8 cellular contexts compared by ENCODE assay signal in the genomic region with DNA sequence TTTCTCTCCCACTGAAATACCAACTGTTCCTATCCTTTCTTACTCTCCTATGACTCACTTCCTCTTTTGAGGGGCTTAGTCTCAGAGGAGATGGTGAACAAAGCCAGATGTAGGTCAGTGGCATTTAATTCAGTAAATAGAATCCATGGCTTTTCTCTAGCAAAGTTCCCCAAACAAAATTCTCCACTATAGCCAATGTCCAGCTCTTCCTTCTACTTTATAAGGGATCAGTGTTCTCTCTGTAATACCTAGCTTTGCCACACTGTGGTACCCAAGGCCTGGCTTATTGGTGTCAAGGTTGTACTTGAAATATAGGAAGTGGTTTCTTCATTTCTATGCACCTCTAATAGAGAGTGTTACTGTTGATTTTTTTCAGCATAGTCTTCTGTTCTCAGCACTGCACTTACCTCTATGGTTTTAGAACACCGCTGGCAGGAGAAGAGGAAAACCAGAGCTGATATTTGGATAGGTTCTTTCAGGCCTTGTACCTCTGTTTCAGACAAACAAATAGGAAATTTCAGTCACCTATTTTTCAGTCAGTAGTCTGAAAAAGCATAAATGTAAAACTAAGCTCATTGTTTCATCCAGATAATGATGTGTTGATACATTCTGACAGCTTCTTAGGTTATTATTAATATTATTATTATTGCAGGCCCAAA. TPM values are rescaled to one million over a fixed set of nuclear protein-coding genes. Genes with fewer than 3 reads are reported as not detected.
DNase-seq lines count a peak whose midpoint lies in the region; ATAC-seq, FAIRE-seq and TF ChIP-seq lines count a peak whose summit lies in the region.

No MANE protein-coding gene starts in this region.

- H3K4me3 Mint-ChIP-seq in natural killer cell treated with Interleukin-12 subunit alpha and Interleukin-12 subunit beta and Interleukin-15 and Interleukin-18, amount 100 ng/mL, for 72 hours = peak overlapping the region; percentile 7

- TF ChIP-seq POLR2A in erythroblast (IDR thresholded peaks at IDR 0.05; ENCODE audit: low read length) = no peak

- ATAC-seq in HG03571 (IDR thresholded peaks at IDR 0.05; ENCODE audit: unreplicated experiment) = peak; percentile 99
- ATAC-seq in natural killer cell treated with Interleukin-12 subunit alpha and Interleukin-12 subunit beta and Interleukin-15 and Interleukin-18, amount 100 ng/mL, for 72 hours = peak; percentile 82 to 97

- peaks cover 5 to 12% of the 10 kb centered on the region in 2 donors for H3K4me1 Mint-ChIP-seq in natural killer cell treated with Interleukin-12 subunit alpha and Interleukin-12 subunit beta and Interleukin-15 and Interleukin-18, amount 100 ng/mL, for 72 hours (ENCODE audit: low read depth in 2 of 2)

- DNase-seq in D721Med (ENCODE audit: insufficient read length, low spot score) (no peak), GM20000 (ENCODE audit: low spot score) (peak; percentile 56), NOMO-1 (lab: John Stamatoyannopoulos, UW; ENCODE audit: unreplicated experiment in 2 of 2) (peak; percentile 41 to 87), erythroblast (lab: John Stamatoyannopoulos, UW) (peak; percentile 32 to 44), superior temporal gyrus (ENCODE audit: extremely low spot score) (peak; percentile 93)
- peak; percentile 32 for DNase-seq in activated CD8-positive, alpha-beta memory T cell treated with anti-CD3 and anti-CD28 coated beads, Interleukin-2, amount 50 U/mL, for 4 hours
- DNase-seq in natural killer cell treated with Interleukin-12 subunit alpha and Interleukin-12 subunit beta and Interleukin-15 and Interleukin-18, amount 100 ng/mL, for 72 hours (ENCODE audit: low spot score) = no peak

- peak; percentile 69 for FAIRE-seq in D721Med (lab: Jason Lieb, UNC)

- peak; percentile 80 for TF ChIP-seq CTCF in D721Med (IDR thresholded peaks at IDR 0.05; ENCODE audit: insufficient read depth, missing control alignments)
- peak; percentile 41 for TF ChIP-seq CTCF in GM20000 (IDR thresholded peaks at IDR 0.05; ENCODE audit: extremely low read depth, missing control alignments)

- no peaks in the 10 kb centered on the region for H3K9me3 Mint-ChIP-seq in natural killer cell treated with Interleukin-12 subunit alpha and Interleukin-12 subunit beta and Interleukin-15 and Interleukin-18, amount 100 ng/mL, for 72 hours

- H3K27me3 Mint-ChIP-seq in natural killer cell treated with Interleukin-12 subunit alpha and Interleukin-12 subunit beta and Interleukin-15 and Interleukin-18, amount 100 ng/mL, for 72 hours = no peaks in the 10 kb centered on the region

- no peak overlapping the region for H3K27ac Mint-ChIP-seq in natural killer cell treated with Interleukin-12 subunit alpha and Interleukin-12 subunit beta and Interleukin-15 and Interleukin-18, amount 100 ng/mL, for 72 hours

- peaks cover 4% of the 10 kb centered on the region for H3K36me3 Mint-ChIP-seq in natural killer cell treated with Interleukin-12 subunit alpha and Interleukin-12 subunit beta and Interleukin-15 and Interleukin-18, amount 100 ng/mL, for 72 hours

RNA-seq across cellular contexts. Expression of a gene that starts 40.6 kb away (rescaled TPM):
- under 1 TPM; 0.10 to 0.17 TPM for total RNA-seq in natural killer cell treated with Interleukin-12 subunit alpha and Interleukin-12 subunit beta and Interleukin-15 and Interleukin-18, amount 100 ng/mL, for 72 hours

Comparison
In these comparisons a context has a peak if more than half of its experiments do, and no peak if none do; other contexts are left out.
1. DNase-seq: peak in GM20000 (single experiment), NOMO-1 (2 of 2), activated CD8-positive, alpha-beta memory T cell treated with anti-CD3 and anti-CD28 coated beads, Interleukin-2, amount 50 U/mL, for 4 hours (single experiment), erythroblast (2 of 2) and superior temporal gyrus (single experiment); none in D721Med (single experiment) and natural killer cell treated with Interleukin-12 subunit alpha and Interleukin-12 subunit beta and Interleukin-15 and Interleukin-18, amount 100 ng/mL, for 72 hours (single experiment).